In genomic region chr13:99798756-99799155, GRCh38 we compare ENCODE assay signal across 19 cellular contexts.
DNase-seq lines count a peak whose midpoint lies in the region; ATAC-seq, FAIRE-seq and TF ChIP-seq lines count a peak whose summit lies in the region.
"Had no signal": no experiment of that assay in that cellular context is flagged by ENCODE, and none has a peak within 500 bp of the region (broad histone marks: within the 10 kb centered on the region; RNA-seq: fewer than 3 reads in every experiment).

No MANE protein-coding gene starts in this region.

- H3K4me3 ChIP-seq in HUES48 (ENCODE audit: low read depth, low read length) (no peak overlapping the region), upper lobe of left lung (no peak overlapping the region)
- H3K4me3 ChIP-seq: GM12878 had no signal

- H3K27me3 ChIP-seq in HUES48 (ENCODE audit: control insufficient read depth, insufficient read depth, low read length) (no peaks in the 10 kb centered on the region), upper lobe of left lung (no peaks in the 10 kb centered on the region)

- ATAC-seq in upper lobe of left lung (ENCODE audit: low FRiP score in 2 of 2), result no peak
- ATAC-seq: GM12878, HepG2 had no signal

- DNase-seq in D721Med (ENCODE audit: insufficient read length, low spot score) (no peak), NCI-H82 treated with DMSO at 0.1 percent for 48 hours (lab: John Stamatoyannopoulos, UW; ENCODE audit: unreplicated experiment) (peak; percentile 86), GDM1 (lab: John Stamatoyannopoulos, UW) (no peak), MV-4-11 (lab: John Stamatoyannopoulos, UW) (no peak), upper lobe of left lung (no peak)
- no peak for DNase-seq in activated CD8-positive, alpha-beta memory T cell treated with anti-CD3 and anti-CD28 coated beads for 24 hours
- DNase-seq: AML-193; Caco-2; CD4-positive, alpha-beta T cell; DMS153; DMS79; HCEC 1CT; KBM-7 had no signal

- H3K9me3 ChIP-seq in HUES48 (ENCODE audit: control insufficient read depth, insufficient read depth, low read length) (no peaks in the 10 kb centered on the region), upper lobe of left lung (no peaks in the 10 kb centered on the region)
- H3K9me3 ChIP-seq: Caco-2 had no signal

- no peaks in the 10 kb centered on the region for H3K36me3 ChIP-seq in HUES48 (ENCODE audit: control insufficient read depth, insufficient read depth, low read length)
- no peaks in the 10 kb centered on the region for H3K36me3 ChIP-seq in upper lobe of left lung

- TF ChIP-seq CTCF in D721Med (IDR thresholded peaks at IDR 0.05; ENCODE audit: insufficient read depth, missing control alignments) (no peak), upper lobe of left lung (IDR thresholded peaks at IDR 0.05) (no peak)

- WGBS in upper lobe of left lung, 2 donors, result 74 to 79% methylated on average over 4 of the region's 4 CpGs

- H3K27ac ChIP-seq in HUES48 (ENCODE audit: low read depth, low read length) (peak overlapping the region; percentile 91), upper lobe of left lung (no peak overlapping the region)
- H3K27ac ChIP-seq: C4-2B, HL-60 had no signal

- H3K4me1 ChIP-seq in HUES48 (ENCODE audit: control insufficient read depth, insufficient read depth, low read length), result peaks cover 42% of the 10 kb centered on the region
- no peaks in the 10 kb centered on the region for H3K4me1 ChIP-seq in upper lobe of left lung
- H3K4me1 ChIP-seq: Caco-2 had no signal

- H3K9ac ChIP-seq in HUES48 (ENCODE audit: low read depth, low read length), result no peak overlapping the region

- FAIRE-seq in D721Med (lab: Jason Lieb, UNC), result peak; percentile 73
- FAIRE-seq: A204.1, GM12878, HepG2 had no signal

- no peak for TF ChIP-seq EP300 in upper lobe of left lung (IDR thresholded peaks at IDR 0.05)

- TF ChIP-seq POLR2A in upper lobe of left lung (IDR thresholded peaks at IDR 0.05), result no peak
